In genomic region chr2:53787255-53787910, GRCh38 we compare ENCODE assay signal across 8 cellular contexts. TPM values are rescaled to one million over a fixed set of nuclear protein-coding genes. Genes with fewer than 3 reads are reported as not detected.
DNase-seq lines count a peak whose midpoint lies in the region; ATAC-seq and TF ChIP-seq lines count a peak whose summit lies in the region.

No MANE protein-coding gene starts in this region.

- H3K4me3 ChIP-seq in GM12865 (ENCODE audit: low read depth, low read length), result peak overlapping the region; percentile 75
- H3K4me3 ChIP-seq in NB4 (ENCODE audit: low read depth, low read length), result peak overlapping the region; percentile 91
- H3K4me3 ChIP-seq in iPS-15b (ENCODE audit: low read depth, low read length), result peak overlapping the region; percentile 100
- H3K4me3 ChIP-seq in skeletal muscle satellite cell (ENCODE audit: low read length), result peak overlapping the region; percentile 90

- TF ChIP-seq POLR2A in NB4 (IDR thresholded peaks at IDR 0.05; ENCODE audit: extremely low read depth, insufficient read length), result no peak

- peak overlapping the region; percentile 59 for H3K27ac ChIP-seq in angular gyrus (ENCODE audit: low read depth, low read length)

- TF ChIP-seq CTCF in GM12865 (IDR thresholded peaks at IDR 0.05; ENCODE audit: insufficient read depth, low read depth, low read length, missing control alignments) (peak; percentile 3), NB4 (IDR thresholded peaks at IDR 0.05; ENCODE audit: low read depth, low read length) (no peak)

- DNase-seq in A172 (ENCODE audit: low spot score), result peak; percentile 17
- DNase-seq in GM12865 (ENCODE audit: low read depth), result no peak
- DNase-seq in NB4 (ENCODE audit: low read depth), result peak; percentile 62
- DNase-seq in NCI-H2029 treated with DMSO at 0.1 percent for 48 hours (lab: John Stamatoyannopoulos, UW), result no peak

- H3K9ac ChIP-seq in iPS-15b (ENCODE audit: low read depth, low read length), result peak overlapping the region; percentile 82
- peak overlapping the region; percentile 91 for H3K9ac ChIP-seq in skeletal muscle satellite cell (ENCODE audit: low read depth, low read length)

- H3K36me3 ChIP-seq in iPS-15b (ENCODE audit: control insufficient read depth, insufficient read depth, low read length) (no peaks in the 10 kb centered on the region), skeletal muscle satellite cell (ENCODE audit: insufficient read depth, low read length) (no peaks in the 10 kb centered on the region)

- peak overlapping the region; percentile 81 for H3K4me2 ChIP-seq in skeletal muscle satellite cell (ENCODE audit: low read length)

- H3K27me3 ChIP-seq in iPS-15b (ENCODE audit: control insufficient read depth, insufficient read depth, low read length), result no peaks in the 10 kb centered on the region
- H3K27me3 ChIP-seq in skeletal muscle satellite cell (ENCODE audit: control insufficient read depth, insufficient read depth, low read length), result no peaks in the 10 kb centered on the region

- ATAC-seq in HG02678 (IDR thresholded peaks at IDR 0.05; ENCODE audit: unreplicated experiment), result peak; percentile 53

- H3K4me1 ChIP-seq in iPS-15b (ENCODE audit: control insufficient read depth, insufficient read depth, low read length), result peaks cover 9% of the 10 kb centered on the region
- peaks cover 24% of the 10 kb centered on the region for H3K4me1 ChIP-seq in skeletal muscle satellite cell (ENCODE audit: control insufficient read depth, insufficient read depth, low read length)

- H3K9me3 ChIP-seq in iPS-15b (ENCODE audit: control insufficient read depth, insufficient read depth, low read length), result no peaks in the 10 kb centered on the region
- H3K9me3 ChIP-seq in skeletal muscle satellite cell (replicated peaks; ENCODE audit: low read length), result no peaks in the 10 kb centered on the region

RNA-seq across cellular contexts. Expression of gene ERLEC1, which starts 0.5 kb away (rescaled TPM):
- 68.9 and 76.3 TPM in 2 replicates for total RNA-seq in A172 (2014; rRNA removed; shearing (Covaris generic))
- total RNA-seq in skeletal muscle satellite cell (2012; rRNA removed), result 64.4 TPM in 2 replicates

RNA-seq across cellular contexts. Expression of gene ASB3, which starts 0.6 kb away (rescaled TPM):
- 22.1 and 33.1 TPM in 2 replicates for total RNA-seq in A172 (2014; rRNA removed; shearing (Covaris generic))
- 15.2 and 15.5 TPM in 2 replicates for total RNA-seq in skeletal muscle satellite cell (2012; rRNA removed)

RNA-seq across cellular contexts. Expression of gene CHAC2, which starts 19.8 kb away (rescaled TPM):
- total RNA-seq in A172 (2014; rRNA removed; shearing (Covaris generic)), result 22.5 and 30.9 TPM in 2 replicates
- 9.8 and 10.6 TPM in 2 replicates for total RNA-seq in skeletal muscle satellite cell (2012; rRNA removed)

Comparison
In these comparisons a context has a peak if more than half of its experiments do, and no peak if none do; other contexts are left out.
1. DNase-seq: peak in A172 (single experiment) and NB4 (single experiment); none in GM12865 (single experiment) and NCI-H2029 treated with DMSO at 0.1 percent for 48 hours (single experiment).
2. Peak in every context shown above with its lines, with median percentiles within 50 percentile points of each other: H3K4me3 ChIP-seq.